1 cellular context compared by ENCODE assay signal in genomic region chr17:41811549-41812175, GRCh38.
A peak's percentile ranks its signal among the peaks of the same experiment; 100 is the strongest.
TF ChIP-seq lines count a peak whose summit lies in the region.

A gene with protein sequence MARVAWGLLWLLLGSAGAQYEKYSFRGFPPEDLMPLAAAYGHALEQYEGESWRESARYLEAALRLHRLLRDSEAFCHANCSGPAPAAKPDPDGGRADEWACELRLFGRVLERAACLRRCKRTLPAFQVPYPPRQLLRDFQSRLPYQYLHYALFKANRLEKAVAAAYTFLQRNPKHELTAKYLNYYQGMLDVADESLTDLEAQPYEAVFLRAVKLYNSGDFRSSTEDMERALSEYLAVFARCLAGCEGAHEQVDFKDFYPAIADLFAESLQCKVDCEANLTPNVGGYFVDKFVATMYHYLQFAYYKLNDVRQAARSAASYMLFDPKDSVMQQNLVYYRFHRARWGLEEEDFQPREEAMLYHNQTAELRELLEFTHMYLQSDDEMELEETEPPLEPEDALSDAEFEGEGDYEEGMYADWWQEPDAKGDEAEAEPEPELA (minus strand): TSS chr17:41811949. CDS start chr17:41811915, 34 bp downstream.

TF ChIP-seq in A549, 52 proteins besides CTCF, POLR2A, EP300 and RAD21:
- TF ChIP-seq RFX5 (IDR thresholded peaks at IDR 0.05), result no peak; the same call in 1 of the 2 replicates
- TF ChIP-seq CBX8 (IDR thresholded peaks at IDR 0.05), result no peak
- TF ChIP-seq MYC (IDR thresholded peaks at IDR 0.05; ENCODE audit: borderline replicate concordance, low read length), result peak; percentile 82; the same call in 1 of the 2 replicates
- TF ChIP-seq FOSL2 (IDR thresholded peaks at IDR 0.05), result no peak
- no peak for TF ChIP-seq FOSL2 (CRISPR knock-in tag; IDR thresholded peaks at IDR 0.05)
- no peak for TF ChIP-seq FOXS1 (CRISPR knock-in tag; IDR thresholded peaks at IDR 0.05)
- no peak for TF ChIP-seq CBX2 (IDR thresholded peaks at IDR 0.05; ENCODE audit: borderline replicate concordance, low read depth)
- TF ChIP-seq HOXB5 (CRISPR knock-in tag; IDR thresholded peaks at IDR 0.05), result peak; percentile 19; the same call in 1 of the 2 replicates
- peak; percentile 83 for TF ChIP-seq SMC3 (IDR thresholded peaks at IDR 0.05)
- TF ChIP-seq HES2 (IDR thresholded peaks at IDR 0.05), result no peak
- TF ChIP-seq, protein P1, sequence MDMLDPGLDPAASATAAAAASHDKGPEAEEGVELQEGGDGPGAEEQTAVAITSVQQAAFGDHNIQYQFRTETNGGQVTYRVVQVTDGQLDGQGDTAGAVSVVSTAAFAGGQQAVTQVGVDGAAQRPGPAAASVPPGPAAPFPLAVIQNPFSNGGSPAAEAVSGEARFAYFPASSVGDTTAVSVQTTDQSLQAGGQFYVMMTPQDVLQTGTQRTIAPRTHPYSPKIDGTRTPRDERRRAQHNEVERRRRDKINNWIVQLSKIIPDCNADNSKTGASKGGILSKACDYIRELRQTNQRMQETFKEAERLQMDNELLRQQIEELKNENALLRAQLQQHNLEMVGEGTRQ (IDR thresholded peaks at IDR 0.05), result no peak
- no peak for TF ChIP-seq CEBPB (IDR thresholded peaks at IDR 0.05)
- TF ChIP-seq JUN (IDR thresholded peaks at IDR 0.05), result peak; percentile 37 to 92; a peak in 3 of 5 replicates
- TF ChIP-seq HDAC2 (IDR thresholded peaks at IDR 0.05), result no peak
- peak; percentile 89 for TF ChIP-seq KDM5A (IDR thresholded peaks at IDR 0.05)
- TF ChIP-seq, protein P2, sequence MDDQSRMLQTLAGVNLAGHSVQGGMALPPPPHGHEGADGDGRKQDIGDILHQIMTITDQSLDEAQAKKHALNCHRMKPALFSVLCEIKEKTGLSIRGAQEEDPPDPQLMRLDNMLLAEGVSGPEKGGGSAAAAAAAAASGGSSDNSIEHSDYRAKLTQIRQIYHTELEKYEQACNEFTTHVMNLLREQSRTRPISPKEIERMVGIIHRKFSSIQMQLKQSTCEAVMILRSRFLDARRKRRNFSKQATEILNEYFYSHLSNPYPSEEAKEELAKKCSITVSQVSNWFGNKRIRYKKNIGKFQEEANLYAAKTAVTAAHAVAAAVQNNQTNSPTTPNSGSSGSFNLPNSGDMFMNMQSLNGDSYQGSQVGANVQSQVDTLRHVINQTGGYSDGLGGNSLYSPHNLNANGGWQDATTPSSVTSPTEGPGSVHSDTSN (IDR thresholded peaks at IDR 0.05), result no peak
- no peak for TF ChIP-seq CHD2 (IDR thresholded peaks at IDR 0.05; ENCODE audit: low read length, partially characterized antibody)
- TF ChIP-seq FOSB (CRISPR knock-in tag; IDR thresholded peaks at IDR 0.05), result no peak
- no peak for TF ChIP-seq HEYL (CRISPR knock-in tag; IDR thresholded peaks at IDR 0.05)
- no peak for TF ChIP-seq ZSCAN20 (CRISPR knock-in tag; IDR thresholded peaks at IDR 0.05)
- TF ChIP-seq, protein P3, sequence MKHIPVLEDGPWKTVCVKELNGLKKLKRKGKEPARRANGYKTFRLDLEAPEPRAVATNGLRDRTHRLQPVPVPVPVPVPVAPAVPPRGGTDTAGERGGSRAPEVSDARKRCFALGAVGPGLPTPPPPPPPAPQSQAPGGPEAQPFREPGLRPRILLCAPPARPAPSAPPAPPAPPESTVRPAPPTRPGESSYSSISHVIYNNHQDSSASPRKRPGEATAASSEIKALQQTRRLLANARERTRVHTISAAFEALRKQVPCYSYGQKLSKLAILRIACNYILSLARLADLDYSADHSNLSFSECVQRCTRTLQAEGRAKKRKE (CRISPR knock-in tag; IDR thresholded peaks at IDR 0.05; ENCODE audit: low read depth), result no peak
- TF ChIP-seq EHMT2 (IDR thresholded peaks at IDR 0.05; ENCODE audit: low read depth), result no peak
- 0 out of 2 replicates have a peak, but pooled peaks have one; percentile 7 for TF ChIP-seq PHF8 (IDR thresholded peaks at IDR 0.05; ENCODE audit: borderline replicate concordance, low read depth)
- no peak; the same call in 1 of the 2 replicates for TF ChIP-seq EHF (CRISPR knock-in tag; IDR thresholded peaks at IDR 0.05)
- TF ChIP-seq RCOR1 (IDR thresholded peaks at IDR 0.05; ENCODE audit: low read depth, low read length), result no peak
- TF ChIP-seq REST (IDR thresholded peaks at IDR 0.05), result no peak
- no peak for TF ChIP-seq ZNF302 (CRISPR knock-in tag; IDR thresholded peaks at IDR 0.05)
- TF ChIP-seq, protein P4, sequence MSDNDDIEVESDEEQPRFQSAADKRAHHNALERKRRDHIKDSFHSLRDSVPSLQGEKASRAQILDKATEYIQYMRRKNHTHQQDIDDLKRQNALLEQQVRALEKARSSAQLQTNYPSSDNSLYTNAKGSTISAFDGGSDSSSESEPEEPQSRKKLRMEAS (IDR thresholded peaks at IDR 0.05), result peak; percentile 95
- TF ChIP-seq TFCP2L1 (CRISPR knock-in tag; IDR thresholded peaks at IDR 0.05), result no peak
- TF ChIP-seq NR3C1 (IDR thresholded peaks at IDR 0.05), result no peak
- TF ChIP-seq SREBF2 (IDR thresholded peaks at IDR 0.05), result no peak
- no peak for TF ChIP-seq GATA3 (IDR thresholded peaks at IDR 0.05; ENCODE audit: borderline replicate concordance)
- TF ChIP-seq E2F6 (IDR thresholded peaks at IDR 0.05; ENCODE audit: borderline replicate concordance, low read depth), result peak; percentile 84
- TF ChIP-seq MAFK (IDR thresholded peaks at IDR 0.05; ENCODE audit: partially characterized antibody), result no peak
- TF ChIP-seq, protein P5, sequence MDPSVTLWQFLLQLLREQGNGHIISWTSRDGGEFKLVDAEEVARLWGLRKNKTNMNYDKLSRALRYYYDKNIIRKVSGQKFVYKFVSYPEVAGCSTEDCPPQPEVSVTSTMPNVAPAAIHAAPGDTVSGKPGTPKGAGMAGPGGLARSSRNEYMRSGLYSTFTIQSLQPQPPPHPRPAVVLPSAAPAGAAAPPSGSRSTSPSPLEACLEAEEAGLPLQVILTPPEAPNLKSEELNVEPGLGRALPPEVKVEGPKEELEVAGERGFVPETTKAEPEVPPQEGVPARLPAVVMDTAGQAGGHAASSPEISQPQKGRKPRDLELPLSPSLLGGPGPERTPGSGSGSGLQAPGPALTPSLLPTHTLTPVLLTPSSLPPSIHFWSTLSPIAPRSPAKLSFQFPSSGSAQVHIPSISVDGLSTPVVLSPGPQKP (IDR thresholded peaks at IDR 0.05; ENCODE audit: low read depth, low read length), result no peak
- TF ChIP-seq BCL3 (IDR thresholded peaks at IDR 0.05), result peak; percentile 75; the same call in 2 of the 3 replicates
- TF ChIP-seq, protein P6, sequence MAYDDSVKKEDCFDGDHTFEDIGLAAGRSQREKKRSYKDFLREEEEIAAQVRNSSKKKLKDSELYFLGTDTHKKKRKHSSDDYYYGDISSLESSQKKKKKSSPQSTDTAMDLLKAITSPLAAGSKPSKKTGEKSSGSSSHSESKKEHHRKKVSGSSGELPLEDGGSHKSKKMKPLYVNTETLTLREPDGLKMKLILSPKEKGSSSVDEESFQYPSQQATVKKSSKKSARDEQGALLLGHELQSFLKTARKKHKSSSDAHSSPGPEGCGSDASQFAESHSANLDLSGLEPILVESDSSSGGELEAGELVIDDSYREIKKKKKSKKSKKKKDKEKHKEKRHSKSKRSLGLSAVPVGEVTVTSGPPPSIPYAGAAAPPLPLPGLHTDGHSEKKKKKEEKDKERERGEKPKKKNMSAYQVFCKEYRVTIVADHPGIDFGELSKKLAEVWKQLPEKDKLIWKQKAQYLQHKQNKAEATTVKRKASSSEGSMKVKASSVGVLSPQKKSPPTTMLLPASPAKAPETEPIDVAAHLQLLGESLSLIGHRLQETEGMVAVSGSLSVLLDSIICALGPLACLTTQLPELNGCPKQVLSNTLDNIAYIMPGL (CRISPR knock-in tag; IDR thresholded peaks at IDR 0.05; ENCODE audit: borderline replicate concordance), result peak; percentile 31; the same call in 1 of the 2 replicates
- no peak for TF ChIP-seq POLR2AphosphoS2 (conservative IDR thresholded peaks at IDR 0.05; ENCODE audit: low read length)
- no peak for TF ChIP-seq MAZ (IDR thresholded peaks at IDR 0.05; ENCODE audit: borderline replicate concordance, low read depth, low read length)
- no peak for TF ChIP-seq NPAS2 (CRISPR knock-in tag; IDR thresholded peaks at IDR 0.05; ENCODE audit: borderline replicate concordance)
- TF ChIP-seq ESRRA (IDR thresholded peaks at IDR 0.05; ENCODE audit: borderline replicate concordance, low read length), result no peak
- no peak for TF ChIP-seq KDM1A (IDR thresholded peaks at IDR 0.05; ENCODE audit: low read depth)
- TF ChIP-seq BHLHE40 (IDR thresholded peaks at IDR 0.05; ENCODE audit: low read depth, low read length), result no peak
- TF ChIP-seq NFE2L2 (conservative IDR thresholded peaks at IDR 0.05; ENCODE audit: low read length), result no peak
- no peak for TF ChIP-seq CHD4 (IDR thresholded peaks at IDR 0.05; ENCODE audit: borderline replicate concordance)
- no peak for TF ChIP-seq HOXB13 (CRISPR knock-in tag; IDR thresholded peaks at IDR 0.05; ENCODE audit: low read depth)
- no peak for TF ChIP-seq HOXA7 (CRISPR knock-in tag; IDR thresholded peaks at IDR 0.05)
- no peak for TF ChIP-seq RARB (CRISPR knock-in tag; IDR thresholded peaks at IDR 0.05)
